In the genomic region with DNA sequence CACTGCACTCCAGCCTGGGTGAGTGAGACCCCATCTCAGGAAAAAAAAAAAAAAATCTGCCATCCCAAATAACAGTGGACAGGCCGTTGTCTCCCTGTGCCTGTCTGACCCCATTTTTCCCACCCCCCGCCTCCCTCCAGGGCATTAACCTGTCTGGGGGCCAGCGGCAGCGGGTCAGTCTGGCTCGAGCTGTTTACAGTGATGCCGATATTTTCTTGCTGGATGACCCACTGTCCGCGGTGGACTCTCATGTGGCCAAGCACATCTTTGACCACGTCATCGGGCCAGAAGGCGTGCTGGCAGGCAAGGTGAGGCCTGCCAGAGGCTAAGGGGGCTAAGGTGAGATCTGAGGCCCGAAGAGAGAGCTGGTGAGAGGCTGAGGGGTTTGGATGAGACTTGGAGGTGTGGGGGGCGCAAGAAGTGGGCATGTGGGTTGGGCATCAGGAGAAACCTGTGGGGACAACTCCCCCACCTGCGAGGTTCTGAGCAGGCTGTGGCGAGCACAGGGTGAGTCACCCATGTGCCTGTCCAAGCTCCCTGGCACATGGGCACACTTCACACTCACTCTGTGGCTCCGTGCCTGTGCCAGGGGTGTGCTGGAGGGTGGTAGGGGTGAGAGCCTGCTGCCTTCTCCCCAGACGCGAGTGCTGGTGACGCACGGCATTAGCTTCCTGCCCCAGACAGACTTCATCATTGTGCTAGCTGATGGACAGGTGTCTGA, we compare ENCODE assay signal across 19 cellular contexts. TPM values are rescaled to one million over a fixed set of nuclear protein-coding genes. Genes with fewer than 3 reads are reported as not detected.
A peak's percentile ranks its signal among the peaks of the same experiment; 100 is the strongest.
DNase-seq lines count a peak whose midpoint lies in the region; ATAC-seq, FAIRE-seq and TF ChIP-seq lines count a peak whose summit lies in the region.
"Had no signal": no experiment of that assay in that cellular context is flagged by ENCODE, and none has a peak within 500 bp of the region (broad histone marks: within the 10 kb centered on the region; RNA-seq: fewer than 3 reads in every experiment).

No MANE protein-coding gene starts in this region.

- intact Hi-C loops in kidney (cut with DNase I), result loop anchor here (10.0 kb wide), 1 partner anchor 118 kb away; no protein-coding TSS in a partner anchor

- no peaks in the 10 kb centered on the region for H3K36me3 ChIP-seq in MG63
- peaks cover 6% of the 10 kb centered on the region for H3K36me3 ChIP-seq in bronchial epithelial cell (ENCODE audit: control insufficient read depth, insufficient read depth, low read length)
- no peaks in the 10 kb centered on the region for H3K36me3 ChIP-seq in kidney (ENCODE audit: control insufficient read depth in 1 of 2, insufficient read depth in 2 of 2, low read length in 2 of 2)

- no peak for TF ChIP-seq CTCF in bronchial epithelial cell (IDR thresholded peaks at IDR 0.05; ENCODE audit: insufficient read depth, low read length, severe bottlenecking)
- TF ChIP-seq CTCF in kidney (IDR thresholded peaks at IDR 0.05; ENCODE audit: borderline replicate concordance, extremely low read depth, insufficient read depth), result no peak

- ATAC-seq in GM19463 (IDR thresholded peaks at IDR 0.05; ENCODE audit: unreplicated experiment), result no peak

- no peak for FAIRE-seq in bronchial epithelial cell (lab: Jason Lieb, UNC)
- FAIRE-seq in kidney (lab: Jason Lieb, UNC), result no peak
- FAIRE-seq: colon, endothelial cell of umbilical vein, islet of Langerhans, TTC549 had no signal

- H3K27me3 ChIP-seq in MG63 (no peaks in the 10 kb centered on the region), bronchial epithelial cell (ENCODE audit: control insufficient read depth, insufficient read depth, low read length) (no peaks in the 10 kb centered on the region)

- H3K27ac ChIP-seq in kidney (ENCODE audit: low read depth in 2 of 2, low read length in 2 of 2) (no peak overlapping the region), skin epidermis (peak overlapping the region in 14 of 21 experiments; percentile 11 to 77 (median 36))

- H3K4me1 ChIP-seq in kidney (ENCODE audit: control insufficient read depth in 1 of 2, insufficient read depth in 1 of 2, low read depth in 1 of 2, low read length in 2 of 2), result no peaks in the 10 kb centered on the region

- DNase-seq in MG63 (peak; percentile 88), bronchial epithelial cell (ENCODE audit: low read depth) (peak; percentile 62), kidney (peak; percentile 56), NCI-H2081 treated with DMSO at 0.1 percent for 48 hours (lab: John Stamatoyannopoulos, UW) (no peak), NCI-H1417 treated with DMSO at 0.1 percent for 48 hours (lab: John Stamatoyannopoulos, UW) (no peak)
- no peak for DNase-seq in stimulated activated CD4-positive, alpha-beta T cell treated with anti-CD3 and anti-CD28 coated beads, Interleukin-4, amount 100 ng/mL, for 24 hours
- DNase-seq: activated CD4-positive, alpha-beta memory T cell treated with anti-CD3 and anti-CD28 coated beads, Interleukin-2, amount 10 ng/mL, durations not matched to agents 7 days and 5 days; amniotic stem cell; DMS79; glutamatergic neuron; NCI-H526; occipital lobe; OCI-M1 had no signal

- no peak overlapping the region for H3K4me3 ChIP-seq in MG63
- H3K4me3 ChIP-seq in bronchial epithelial cell (ENCODE audit: low read depth, low read length), result no peak overlapping the region
- H3K4me3 ChIP-seq in kidney (ENCODE audit: low read length in 2 of 2), result no peak overlapping the region
- no peak overlapping the region for H3K4me3 ChIP-seq in skin epidermis

- no peak overlapping the region for H3K9ac ChIP-seq in kidney (ENCODE audit: low read length in 2 of 2)

- H3K9me3 ChIP-seq in MG63 (no peaks in the 10 kb centered on the region), kidney (ENCODE audit: control insufficient read depth in 1 of 2, low read length in 2 of 2) (no peaks in the 10 kb centered on the region)

RNA-seq across cellular contexts. Expression of gene ANKRD40, which starts 34.7 kb away (rescaled TPM):
- 34.8 and 42.5 TPM in 2 replicates for total RNA-seq in MG63 (2014; rRNA removed; shearing (Covaris generic); ENCODE audit: low replicate concordance)
- total RNA-seq in bronchial epithelial cell, result 22.9 and 25.8 TPM in 2 replicates
- 37.6 TPM for total RNA-seq in kidney
- polyA plus RNA-seq in kidney (ENCODE audit: insufficient read depth, low read depth, low replicate concordance), result 15.8 TPM

RNA-seq across cellular contexts. Expression of gene ABCC3, which starts 38.3 kb away (rescaled TPM):
- 0.17 and 2.0 TPM in 2 replicates for total RNA-seq in MG63 (2014; rRNA removed; shearing (Covaris generic); ENCODE audit: low replicate concordance)
- total RNA-seq in bronchial epithelial cell (17.0 and 33.2 TPM in 2 replicates), kidney (156 TPM)
- polyA plus RNA-seq in kidney (ENCODE audit: insufficient read depth, low read depth, low replicate concordance), result 9.3 TPM

RNA-seq across cellular contexts. Expression of gene LUC7L3, which starts 46.4 kb away (rescaled TPM):
- total RNA-seq in MG63 (2014; rRNA removed; shearing (Covaris generic); ENCODE audit: low replicate concordance), result 18.1 and 136 TPM in 2 replicates
- total RNA-seq in bronchial epithelial cell (13.7 and 24.3 TPM in 2 replicates), kidney (91.9 TPM)
- polyA plus RNA-seq in kidney (ENCODE audit: insufficient read depth, low read depth, low replicate concordance), result 74.3 TPM

Comparison
In these comparisons a context has a peak if more than half of its experiments do, and no peak if none do; other contexts are left out.
1. DNase-seq: peak in MG63 (single experiment), bronchial epithelial cell (single experiment) and kidney (single experiment); none in NCI-H2081 treated with DMSO at 0.1 percent for 48 hours (single experiment), NCI-H1417 treated with DMSO at 0.1 percent for 48 hours (single experiment) and stimulated activated CD4-positive, alpha-beta T cell treated with anti-CD3 and anti-CD28 coated beads, Interleukin-4, amount 100 ng/mL, for 24 hours (single experiment).
2. H3K27ac ChIP-seq: peak in skin epidermis (14 of 21); none in kidney (0 of 2).